In the genomic region with DNA sequence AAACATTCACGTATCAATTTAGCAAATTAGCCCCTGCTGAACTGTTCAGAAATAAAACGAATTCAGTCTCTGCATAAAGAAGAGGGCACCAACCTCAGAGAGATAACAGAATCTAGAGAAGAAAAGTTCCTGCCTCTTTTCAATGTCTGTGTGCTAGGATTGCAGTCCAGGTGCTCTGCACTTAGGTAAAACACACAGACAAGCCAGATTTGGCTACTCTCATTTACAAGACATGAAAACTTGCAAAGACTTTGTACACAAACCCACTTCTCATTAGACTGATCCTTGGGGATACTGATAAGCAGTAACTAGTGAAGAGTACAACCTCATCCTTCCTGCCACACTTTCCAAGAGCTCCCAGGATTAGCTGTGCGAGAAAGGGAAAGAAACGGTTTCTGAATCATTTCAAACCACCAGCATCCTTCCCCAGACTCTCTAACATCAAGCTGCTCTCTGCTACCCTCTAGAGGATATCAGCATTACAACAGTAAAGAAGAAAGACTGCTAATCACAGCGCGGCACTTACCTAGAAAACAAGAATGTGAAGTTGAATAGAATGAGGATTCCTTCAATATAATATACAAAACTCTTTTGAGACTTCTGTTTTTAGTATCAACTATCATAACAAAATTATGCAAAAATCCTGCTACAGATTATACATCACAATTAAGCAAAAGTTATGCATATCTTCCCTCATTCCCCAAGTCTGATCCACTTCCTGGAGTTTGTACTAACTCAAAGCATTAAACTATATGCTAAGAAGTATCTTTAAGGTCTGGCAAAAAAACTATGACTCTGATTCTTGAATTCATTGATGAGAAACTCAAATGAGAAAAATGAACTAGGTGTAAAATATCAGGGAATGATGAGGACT, we compare ENCODE assay signal across 1 cellular context.
TF ChIP-seq lines count a peak whose summit lies in the region.

No MANE protein-coding gene starts in this region.

TF ChIP-seq in K562, 482 proteins besides CTCF, POLR2A, EP300 and RAD21 (continued from another document):
- TF ChIP-seq, protein P1, sequence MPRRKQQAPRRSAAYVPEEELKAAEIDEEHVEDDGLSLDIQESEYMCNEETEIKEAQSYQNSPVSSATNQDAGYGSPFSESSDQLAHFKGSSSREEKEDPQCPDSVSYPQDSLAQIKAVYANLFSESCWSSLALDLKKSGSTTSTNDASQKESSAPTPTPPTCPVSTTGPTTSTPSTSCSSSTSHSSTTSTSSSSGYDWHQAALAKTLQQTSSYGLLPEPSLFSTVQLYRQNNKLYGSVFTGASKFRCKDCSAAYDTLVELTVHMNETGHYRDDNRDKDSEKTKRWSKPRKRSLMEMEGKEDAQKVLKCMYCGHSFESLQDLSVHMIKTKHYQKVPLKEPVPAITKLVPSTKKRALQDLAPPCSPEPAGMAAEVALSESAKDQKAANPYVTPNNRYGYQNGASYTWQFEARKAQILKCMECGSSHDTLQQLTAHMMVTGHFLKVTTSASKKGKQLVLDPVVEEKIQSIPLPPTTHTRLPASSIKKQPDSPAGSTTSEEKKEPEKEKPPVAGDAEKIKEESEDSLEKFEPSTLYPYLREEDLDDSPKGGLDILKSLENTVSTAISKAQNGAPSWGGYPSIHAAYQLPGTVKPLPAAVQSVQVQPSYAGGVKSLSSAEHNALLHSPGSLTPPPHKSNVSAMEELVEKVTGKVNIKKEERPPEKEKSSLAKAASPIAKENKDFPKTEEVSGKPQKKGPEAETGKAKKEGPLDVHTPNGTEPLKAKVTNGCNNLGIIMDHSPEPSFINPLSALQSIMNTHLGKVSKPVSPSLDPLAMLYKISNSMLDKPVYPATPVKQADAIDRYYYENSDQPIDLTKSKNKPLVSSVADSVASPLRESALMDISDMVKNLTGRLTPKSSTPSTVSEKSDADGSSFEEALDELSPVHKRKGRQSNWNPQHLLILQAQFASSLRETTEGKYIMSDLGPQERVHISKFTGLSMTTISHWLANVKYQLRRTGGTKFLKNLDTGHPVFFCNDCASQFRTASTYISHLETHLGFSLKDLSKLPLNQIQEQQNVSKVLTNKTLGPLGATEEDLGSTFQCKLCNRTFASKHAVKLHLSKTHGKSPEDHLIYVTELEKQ (CRISPR knock-in tag; IDR thresholded peaks at IDR 0.05), result no peak
- 0 out of 4 replicates have a peak, but pooled peaks of 1 of the 2 experiments have one; percentile 15 for TF ChIP-seq MAZ (CRISPR knock-in tag; conservative IDR thresholded peaks at IDR 0.05 in 1 of 2, IDR thresholded peaks at IDR 0.05 in 1 of 2)
- no peak for TF ChIP-seq ZBTB1 (CRISPR knock-in tag; IDR thresholded peaks at IDR 0.05; ENCODE audit: borderline replicate concordance, low read depth)
- TF ChIP-seq SRF (CRISPR knock-in tag; IDR thresholded peaks at IDR 0.05), result no peak
- TF ChIP-seq STAG1 (CRISPR knock-in tag; IDR thresholded peaks at IDR 0.05; ENCODE audit: borderline replicate concordance), result peak; percentile 28; the same call in 1 of the 2 replicates
- TF ChIP-seq YBX1 (IDR thresholded peaks at IDR 0.05), result no peak
- no peak for TF ChIP-seq BDP1 (IDR thresholded peaks at IDR 0.05; ENCODE audit: insufficient read depth, insufficient read length)
- TF ChIP-seq, protein P2, sequence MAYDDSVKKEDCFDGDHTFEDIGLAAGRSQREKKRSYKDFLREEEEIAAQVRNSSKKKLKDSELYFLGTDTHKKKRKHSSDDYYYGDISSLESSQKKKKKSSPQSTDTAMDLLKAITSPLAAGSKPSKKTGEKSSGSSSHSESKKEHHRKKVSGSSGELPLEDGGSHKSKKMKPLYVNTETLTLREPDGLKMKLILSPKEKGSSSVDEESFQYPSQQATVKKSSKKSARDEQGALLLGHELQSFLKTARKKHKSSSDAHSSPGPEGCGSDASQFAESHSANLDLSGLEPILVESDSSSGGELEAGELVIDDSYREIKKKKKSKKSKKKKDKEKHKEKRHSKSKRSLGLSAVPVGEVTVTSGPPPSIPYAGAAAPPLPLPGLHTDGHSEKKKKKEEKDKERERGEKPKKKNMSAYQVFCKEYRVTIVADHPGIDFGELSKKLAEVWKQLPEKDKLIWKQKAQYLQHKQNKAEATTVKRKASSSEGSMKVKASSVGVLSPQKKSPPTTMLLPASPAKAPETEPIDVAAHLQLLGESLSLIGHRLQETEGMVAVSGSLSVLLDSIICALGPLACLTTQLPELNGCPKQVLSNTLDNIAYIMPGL (CRISPR knock-in tag; IDR thresholded peaks at IDR 0.05), result no peak
- peak; percentile 27; the same call in 1 of the 2 replicates for TF ChIP-seq DEAF1 (CRISPR knock-in tag; IDR thresholded peaks at IDR 0.05)
- TF ChIP-seq CTBP1 (IDR thresholded peaks at IDR 0.05; ENCODE audit: borderline replicate concordance), result 0 out of 2 replicates have a peak, but pooled peaks have one; percentile 33
- TF ChIP-seq SPI1 (IDR thresholded peaks at IDR 0.05; ENCODE audit: borderline replicate concordance, low read depth, low read length), result no peak
- no peak for TF ChIP-seq BCOR (IDR thresholded peaks at IDR 0.05)
- peak; percentile 38; the same call in 1 of the 2 replicates for TF ChIP-seq SMC3 (conservative IDR thresholded peaks at IDR 0.05; ENCODE audit: insufficient read depth, low read depth, low read length)
